In genomic region chr7:130914589-130915294, GRCh38 we compare ENCODE assay signal across 9 cellular contexts.
DNase-seq lines count a peak whose midpoint lies in the region; ATAC-seq and TF ChIP-seq lines count a peak whose summit lies in the region.
"Had no signal": no experiment of that assay in that cellular context is flagged by ENCODE, and none has a peak within 500 bp of the region (broad histone marks: within the 10 kb centered on the region; RNA-seq: fewer than 3 reads in every experiment).

No MANE protein-coding gene starts in this region.

- no peaks in the 10 kb centered on the region for H3K9me2 ChIP-seq in OCI-LY1 (ENCODE audit: low read depth, low read length)

- H3K9me3 ChIP-seq in CD8-positive, alpha-beta T cell (ENCODE audit: low read length) = no peaks in the 10 kb centered on the region
- no peaks in the 10 kb centered on the region for H3K9me3 ChIP-seq in OCI-LY1 (ENCODE audit: low read length)
- H3K9me3 ChIP-seq in ovary = no peaks in the 10 kb centered on the region

- H2AFZ ChIP-seq in OCI-LY1 (ENCODE audit: low read length) = no peak overlapping the region

- no peaks in the 10 kb centered on the region for H3K36me3 ChIP-seq in CD8-positive, alpha-beta T cell (ENCODE audit: insufficient read depth, low read length)
- H3K36me3 ChIP-seq in OCI-LY1 (ENCODE audit: insufficient read depth, low read length) = peaks cover 45% of the 10 kb centered on the region; the same call in 1 of the 2 replicates
- no peaks in the 10 kb centered on the region for H3K36me3 ChIP-seq in ovary

- peaks cover 94% of the 10 kb centered on the region for H3K4me1 Mint-ChIP-seq in CD8-positive, alpha-beta T cell (ENCODE audit: low read depth)
- peaks cover 87% of the 10 kb centered on the region for H3K4me1 Mint-ChIP-seq in chondrocyte (ENCODE audit: low read depth)

- CTCF ChIA-PET in CD8-positive, alpha-beta T cell (lab: Charles Lee) = interaction anchor here (0.6 to 1.3 kb wide), 6 partner anchors 18 to 98 kb away, joined by 3 to 5 read pairs (median 3); no protein-coding TSS in a partner anchor

- H3K9ac ChIP-seq in OCI-LY1 (ENCODE audit: low read length) = peak overlapping the region; percentile 70

- no peak for TF ChIP-seq EP300 in ovary (IDR thresholded peaks at IDR 0.05)

- 0 out of 2 replicates have a peak, but pooled peaks cover 7% of the 10 kb centered on the region for H3K79me2 ChIP-seq in OCI-LY1 (ENCODE audit: insufficient read depth, low read length)

- H3K4me3 ChIP-seq in CD8-positive, alpha-beta T cell (ENCODE audit: low read depth, low read length) = no peak overlapping the region
- peak overlapping the region; percentile 63 for H3K4me3 ChIP-seq in OCI-LY1 (ENCODE audit: low read depth, low read length, poor library complexity, severe bottlenecking)
- no peak overlapping the region for H3K4me3 ChIP-seq in ovary

- no peak overlapping the region for H3K27ac ChIP-seq in CD8-positive, alpha-beta T cell (ENCODE audit: low read depth, low read length)
- peak overlapping the region; percentile 81 for H3K27ac ChIP-seq in OCI-LY1 (ENCODE audit: low read depth, low read length, poor library complexity, severe bottlenecking)
- peak overlapping the region; percentile 17 to 55 for H3K27ac ChIP-seq in ovary

- no peak for TF ChIP-seq CTCF in CD8-positive, alpha-beta T cell (IDR thresholded peaks at IDR 0.05)
- TF ChIP-seq CTCF in OCI-LY1 (IDR thresholded peaks at IDR 0.05; ENCODE audit: low read length) (no peak), chondrocyte (IDR thresholded peaks at IDR 0.05) (no peak), ovary (IDR thresholded peaks at IDR 0.05) (no peak)

- H3K27me3 ChIP-seq in CD8-positive, alpha-beta T cell (ENCODE audit: insufficient read depth, low read length) = no peaks in the 10 kb centered on the region
- H3K27me3 ChIP-seq in OCI-LY1 (ENCODE audit: insufficient read depth, low read length) (no peaks in the 10 kb centered on the region), ovary (no peaks in the 10 kb centered on the region)

- peak overlapping the region; percentile 90 for H3K27ac Mint-ChIP-seq in CD8-positive, alpha-beta T cell
- peak overlapping the region; percentile 100 for H3K27ac Mint-ChIP-seq in chondrocyte (ENCODE audit: unreplicated experiment)

- no peaks in the 10 kb centered on the region for H3F3A ChIP-seq in OCI-LY1 (ENCODE audit: insufficient read depth, low read length)

- H3K4me3 Mint-ChIP-seq in CD8-positive, alpha-beta T cell = no peak overlapping the region
- H3K4me3 Mint-ChIP-seq in chondrocyte (ENCODE audit: unreplicated experiment) = no peak overlapping the region

- H3K9me3 Mint-ChIP-seq in CD8-positive, alpha-beta T cell = no peaks in the 10 kb centered on the region
- no peaks in the 10 kb centered on the region for H3K9me3 Mint-ChIP-seq in chondrocyte (ENCODE audit: low read depth)

- no peak for TF ChIP-seq POLR2A in ovary (IDR thresholded peaks at IDR 0.05)

- no peak for ATAC-seq in CD8-positive, alpha-beta T cell
- no peak for ATAC-seq in GM18511 (IDR thresholded peaks at IDR 0.05; ENCODE audit: unreplicated experiment)

- peaks cover 40% of the 10 kb centered on the region for H3K36me3 Mint-ChIP-seq in CD8-positive, alpha-beta T cell
- no peaks in the 10 kb centered on the region for H3K36me3 Mint-ChIP-seq in chondrocyte (ENCODE audit: low read depth)

- H4K20me1 ChIP-seq in OCI-LY1 (ENCODE audit: insufficient read depth, low read length) = no peaks in the 10 kb centered on the region

- POLR2A ChIA-PET in CD8-positive, alpha-beta T cell (lab: Charles Lee) = interaction anchor here (0.6 to 1.3 kb wide), 5 partner anchors 8 to 62 kb away, joined by 3 to 6 read pairs (median 4); no protein-coding TSS in a partner anchor

- peak overlapping the region; percentile 92 for H3K4me2 ChIP-seq in OCI-LY1 (ENCODE audit: low read length)

- no peak for DNase-seq in CD8-positive, alpha-beta T cell
- no peak for DNase-seq in chondrocyte (ENCODE audit: low spot score)
- no peak for DNase-seq in ovary
- DNase-seq in superior temporal gyrus (ENCODE audit: extremely low spot score) = no peak
- DNase-seq in activated CD4-positive, CD25-positive, alpha-beta regulatory T cell treated with anti-CD3 and anti-CD28 coated beads, Interleukin-2, amount 50 U/mL, for 72 hours = no peak
- DNase-seq in activated CD4-positive, alpha-beta T cell treated with anti-CD3 and anti-CD28 coated beads for 48 hours = no peak
- DNase-seq: activated gamma-delta T cell treated with Interleukin-2 at 50 U/mL for 16 hours had no signal

- 88 to 91% (median 89%) methylated on average over 10 of the region's 10 CpGs for WGBS in ovary, 3 donors

- peaks cover 64% of the 10 kb centered on the region for H3K4me1 ChIP-seq in CD8-positive, alpha-beta T cell (ENCODE audit: insufficient read depth, low read length)
- H3K4me1 ChIP-seq in OCI-LY1 (ENCODE audit: insufficient read depth, low read length, severe bottlenecking) (peaks cover 78% of the 10 kb centered on the region), ovary (ENCODE audit: insufficient read depth) (peaks cover 33% of the 10 kb centered on the region)

- H3K27me3 Mint-ChIP-seq in CD8-positive, alpha-beta T cell (ENCODE audit: low read depth) = no peaks in the 10 kb centered on the region
- no peaks in the 10 kb centered on the region for H3K27me3 Mint-ChIP-seq in chondrocyte (ENCODE audit: low read depth)

- intact Hi-C loops in CD8-positive, alpha-beta T cell (cut with DNase I, micrococcal nuclease) = loop anchor here in 1 of 2 experiments (5.0 kb wide), 4 partner anchors 98 to 413 kb away; partner anchors contain the start of gene MKLN1
- intact Hi-C loops in ovary (cut with DNase I) = no loop called here
